ENCODE assay signal across 15 cellular contexts in the genomic region with DNA sequence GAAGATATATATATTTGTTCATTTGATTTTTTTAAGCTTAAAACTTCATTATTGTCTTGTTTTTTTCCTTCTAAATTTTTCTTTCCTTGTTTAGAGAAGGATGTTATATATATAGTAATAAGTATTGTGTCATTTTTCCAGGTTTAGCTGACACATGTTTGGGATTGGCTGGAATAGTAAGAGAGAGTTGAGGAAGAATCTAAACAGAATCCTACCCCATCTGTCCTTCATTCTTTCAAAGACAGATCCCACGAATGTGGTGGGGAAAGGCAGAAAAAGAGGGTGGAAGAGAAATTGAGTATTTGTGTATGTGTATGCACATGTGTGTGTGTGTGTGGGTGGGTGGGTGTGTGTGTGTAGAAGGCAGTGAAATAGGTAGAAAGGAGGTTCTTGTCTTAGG.
"Had no signal": no experiment of that assay in that cellular context is flagged by ENCODE, and none has a peak within 500 bp of the region (broad histone marks: within the 10 kb centered on the region; RNA-seq: fewer than 3 reads in every experiment).

No MANE protein-coding gene starts in this region.

- H3K27me3 ChIP-seq: transverse colon had no signal

- DNase-seq: activated CD4-positive, alpha-beta memory T cell treated with anti-CD3 and anti-CD28 coated beads, Interleukin-2, amount 10 ng/mL, durations not matched to agents 7 days and 5 days; activated naive CD8-positive, alpha-beta T cell treated with anti-CD3 and anti-CD28 coated beads, Interleukin-2, amount 10 ng/mL, durations not matched to agents 7 days and 5 days; aorta; effector CD4-positive, alpha-beta T cell; glutamatergic neuron; immature natural killer cell; left colon; mucosa of descending colon; stimulated activated CD4-positive, alpha-beta T cell treated with anti-CD3 and anti-CD28 coated beads, Interleukin-12 subunit alpha, Interleukin-12 subunit beta, amount 100 ng/mL, for 4 hours; stimulated activated naive CD4-positive, alpha-beta T cell; substantia nigra; transverse colon had no signal

- H3K4me3 ChIP-seq: coronary artery, lung, mucosa of descending colon, transverse colon had no signal

- ATAC-seq: left colon; mucosa of descending colon; natural killer cell treated with Interleukin-12 subunit alpha and Interleukin-12 subunit beta and Interleukin-15 and Interleukin-18, amount 100 ng/mL, for 72 hours had no signal

- H3K27ac ChIP-seq: coronary artery, transverse colon had no signal

- H3K4me1 ChIP-seq: transverse colon had no signal

- H3K9me3 ChIP-seq: mucosa of descending colon, transverse colon had no signal
